Comparison of ENCODE assay signal across 28 cellular contexts in the genomic region with DNA sequence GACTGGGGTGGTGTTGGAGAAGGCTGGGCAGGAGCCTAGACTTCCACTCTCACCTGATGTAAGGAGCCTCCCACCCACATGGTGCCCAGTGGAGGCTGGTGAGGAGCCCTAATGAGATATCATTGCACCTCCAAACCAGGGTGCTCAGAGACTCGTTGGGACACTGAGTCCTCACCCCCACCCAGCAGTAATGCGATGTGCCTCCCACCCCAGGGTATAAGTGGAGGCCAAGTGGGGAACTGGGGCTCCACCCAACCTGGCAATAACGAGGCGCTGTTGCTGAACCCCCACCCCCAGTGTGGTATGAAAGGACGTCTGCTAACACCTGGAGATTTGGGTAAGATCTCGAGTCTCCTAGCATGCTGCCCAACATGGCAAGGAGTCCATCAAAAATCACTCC.
"Had no signal": no experiment of that assay in that cellular context is flagged by ENCODE, and none has a peak within 500 bp of the region (broad histone marks: within the 10 kb centered on the region; RNA-seq: fewer than 3 reads in every experiment).

No MANE protein-coding gene starts in this region.

- H3K27ac ChIP-seq: left lung, pancreas, prostate gland, skin epidermis, tibial nerve, uterus had no signal

- H3K4me1 ChIP-seq: left lung, pancreas, prostate gland, uterus had no signal

- H3K27me3 ChIP-seq: left lung, tibial nerve, uterus had no signal

- H3K36me3 ChIP-seq: left lung, pancreas, prostate gland, tibial nerve, uterus had no signal

- H3K4me3 ChIP-seq: left lung, lung, mucosa of descending colon, pancreas, prostate gland, skin epidermis, tibial nerve, uterus had no signal

- H3K9me3 ChIP-seq: left lung, mucosa of descending colon, pancreas, prostate gland, tibial nerve, uterus had no signal

- DNase-seq: hypothalamus; immature natural killer cell; kidney; left colon; left lung; midbrain; mucosa of descending colon; naive thymus-derived CD4-positive, alpha-beta T cell; nucleus accumbens; pancreas; posterior cingulate gyrus; retina; right cardiac atrium; stimulated activated CD4-positive, alpha-beta T cell treated with anti-CD3 and anti-CD28 coated beads, Interleukin-12 subunit alpha, Interleukin-12 subunit beta, amount 100 ng/mL, for 4 hours; stimulated activated CD4-positive, alpha-beta T cell treated with anti-CD3 and anti-CD28 coated beads, Interleukin-15, amount 100 ng/mL, for 24 hours; stimulated activated CD4-positive, alpha-beta T cell treated with anti-CD3 and anti-CD28 coated beads, Interleukin-2, amount 100 ng/mL, for 24 hours; stimulated activated CD4-positive, alpha-beta T cell treated with anti-CD3 and anti-CD28 coated beads, Interleukin-4, amount 100 ng/mL, for 1 hour; stimulated activated naive CD4-positive, alpha-beta T cell treated with Interleukin-2 at 50 U/mL for 16 hours; stimulated activated naive CD8-positive, alpha-beta T cell treated with anti-CD3 and anti-CD28 coated beads, Interleukin-15, amount 100 ng/mL, for 72 hours; substantia nigra; uterus had no signal

- ATAC-seq: left colon; left lung; mucosa of descending colon; naive thymus-derived CD4-positive, alpha-beta T cell; natural killer cell treated with Interleukin-12 subunit alpha and Interleukin-12 subunit beta and Interleukin-15 and Interleukin-18, amount 100 ng/mL, for 72 hours; pancreas; right cardiac atrium; sciatic nerve; stimulated activated effector memory CD8-positive, alpha-beta T cell treated with anti-CD3 and anti-CD28 coated beads, Interleukin-12 subunit alpha, Interleukin-12 subunit beta, amount 100 ng/mL, for 72 hours; stimulated activated naive CD8-positive, alpha-beta T cell treated with anti-CD3 and anti-CD28 coated beads, Interleukin-15, amount 100 ng/mL, for 72 hours had no signal
